In the genomic region with DNA sequence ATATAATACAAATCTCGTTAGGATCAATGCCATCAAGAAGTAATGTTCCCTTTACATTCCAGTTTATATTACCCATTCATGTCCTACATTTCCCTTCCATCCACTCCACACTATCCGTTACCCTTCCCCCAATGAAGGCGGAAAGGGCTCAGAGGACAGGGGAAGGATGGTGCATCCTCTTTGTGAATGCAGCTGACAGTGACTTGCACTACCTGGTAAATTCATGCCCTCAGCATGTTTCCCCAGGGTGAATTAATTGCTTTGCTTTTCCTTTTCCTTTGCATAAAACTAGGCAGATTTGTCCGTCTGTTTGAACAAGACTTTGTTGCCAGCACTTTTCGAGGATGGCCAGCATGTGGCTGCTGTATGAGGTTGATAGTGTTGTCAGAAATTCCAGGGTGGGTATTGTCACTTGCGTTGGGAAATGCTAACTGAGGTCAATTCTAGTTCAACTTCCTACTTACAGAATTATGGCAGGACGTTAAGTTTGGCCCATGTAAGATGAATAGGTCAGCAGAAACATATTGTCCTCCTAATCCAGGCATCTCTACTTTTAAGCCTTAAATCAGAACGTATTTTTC, we compare ENCODE assay signal across 25 cellular contexts.
"Had no signal": no experiment of that assay in that cellular context is flagged by ENCODE, and none has a peak within 500 bp of the region (broad histone marks: within the 10 kb centered on the region; RNA-seq: fewer than 3 reads in every experiment).

No MANE protein-coding gene starts in this region.

- H2AFZ ChIP-seq: neural progenitor cell, parathyroid adenoma had no signal

- H3K4me2 ChIP-seq: smooth muscle cell had no signal

- H3K4me3 ChIP-seq: coronary artery, esophagus muscularis mucosa, left lung, lower lobe of right lung, neural progenitor cell, smooth muscle cell, stomach, thyroid gland had no signal

- ATAC-seq: left lung; lower lobe of right lung; naive thymus-derived CD4-positive, alpha-beta T cell; sciatic nerve; stimulated activated effector memory CD8-positive, alpha-beta T cell treated with anti-CD3 and anti-CD28 coated beads, Interleukin-12 subunit alpha, Interleukin-12 subunit beta, amount 100 ng/mL, for 72 hours had no signal

- H3K27me3 ChIP-seq: esophagus muscularis mucosa, left lung, neural progenitor cell, stomach, thyroid gland had no signal

- H3K4me1 ChIP-seq: left lung, lower lobe of right lung, parathyroid adenoma, stomach, thyroid gland had no signal

- H3K27ac ChIP-seq: coronary artery, esophagus muscularis mucosa, left lung, lower lobe of right lung, neural progenitor cell, parathyroid adenoma, stomach, thyroid gland had no signal

- H3K9me3 ChIP-seq: esophagus muscularis mucosa, left lung, lower lobe of right lung, stomach, thyroid gland had no signal

- H3K9ac ChIP-seq: neural progenitor cell, parathyroid adenoma had no signal

- DNase-seq: dermis blood vessel endothelial cell; effector memory CD4-positive, alpha-beta T cell; foreskin melanocyte; glutamatergic neuron; hypothalamus; immature natural killer cell; islet precursor cell; left lung; lower lobe of right lung; midbrain; naive thymus-derived CD4-positive, alpha-beta T cell; stimulated activated CD4-positive, alpha-beta T cell treated with anti-CD3 and anti-CD28 coated beads, Interleukin-12 subunit alpha, Interleukin-12 subunit beta, amount 100 ng/mL, for 4 hours; stimulated activated CD4-positive, alpha-beta T cell treated with anti-CD3 and anti-CD28 coated beads, Interleukin-1b, Interleukin-23, amount 100 ng/mL, for 48 hours; stimulated activated CD4-positive, alpha-beta T cell treated with anti-CD3 and anti-CD28 coated beads, Interleukin-4, amount 100 ng/mL, for 24 hours; stimulated activated naive CD4-positive, alpha-beta T cell treated with Interleukin-2 at 50 U/mL for 16 hours; stomach; thyroid gland; trophoblast cell had no signal

- H3K79me2 ChIP-seq: parathyroid adenoma had no signal

- H3K36me3 ChIP-seq: esophagus muscularis mucosa, left lung, lower lobe of right lung, neural progenitor cell, stomach, thyroid gland had no signal
